ENCODE assay signal across 7 cellular contexts in genomic region chr3:125357032-125357658, GRCh38. TPM values are rescaled to one million over a fixed set of nuclear protein-coding genes. Genes with fewer than 3 reads are reported as not detected.
DNase-seq lines count a peak whose midpoint lies in the region; ATAC-seq, FAIRE-seq and TF ChIP-seq lines count a peak whose summit lies in the region.

No MANE protein-coding gene starts in this region.

- H3K27me3 ChIP-seq in brain microvascular endothelial cell (replicated peaks), result no peaks in the 10 kb centered on the region

- ATAC-seq in HG03066 (IDR thresholded peaks at IDR 0.05; ENCODE audit: low read depth, unreplicated experiment), result peak; percentile 71

- TF ChIP-seq CTCF in brain microvascular endothelial cell (IDR thresholded peaks at IDR 0.05; ENCODE audit: low read depth, low read length, missing control alignments), result no peak
- TF ChIP-seq CTCF in kidney (IDR thresholded peaks at IDR 0.05; ENCODE audit: borderline replicate concordance, extremely low read depth, insufficient read depth), result no peak

- in situ Hi-C loops in brain microvascular endothelial cell (cut with HindIII; ENCODE audit: low pct_ligation_motif_present, low sequenced_read_pairs), result no loop called here

- peak; percentile 62 for DNase-seq in GM18507 (ENCODE audit: extremely low spot score, insufficient read length, low read depth)
- DNase-seq in T-helper 22 cell (ENCODE audit: low read depth), result peak; percentile 14
- DNase-seq in brain microvascular endothelial cell, result peak; percentile 18
- DNase-seq in kidney, result peak; percentile 81
- peak; percentile 64 to 67 for DNase-seq in stimulated activated CD4-positive, alpha-beta T cell treated with anti-CD3 and anti-CD28 coated beads, Interleukin-2, amount 100 ng/mL, for 24 hours
- DNase-seq in cortex of kidney (lab: John Stamatoyannopoulos, UW), result no peak

- H3K9ac ChIP-seq in kidney (ENCODE audit: low read length in 2 of 2), result peak overlapping the region; percentile 48 to 62

- intact Hi-C loops in kidney (cut with DNase I), result no loop called here

- H3K4me3 ChIP-seq in brain microvascular endothelial cell (ENCODE audit: low read depth, low read length) (peak overlapping the region; percentile 69), kidney (ENCODE audit: low read length in 2 of 2) (peak overlapping the region; percentile 64 to 66)

- FAIRE-seq in GM18507 (lab: Jason Lieb, UNC) (peak; percentile 59), kidney (lab: Jason Lieb, UNC) (no peak)

- no peaks in the 10 kb centered on the region for H3K9me3 ChIP-seq in kidney (ENCODE audit: control insufficient read depth in 1 of 2, low read length in 2 of 2)

- no peaks in the 10 kb centered on the region for H3K36me3 ChIP-seq in brain microvascular endothelial cell (replicated peaks)
- H3K36me3 ChIP-seq in kidney (ENCODE audit: control insufficient read depth in 1 of 2, insufficient read depth in 2 of 2, low read length in 2 of 2), result no peaks in the 10 kb centered on the region

- H3K4me1 ChIP-seq in kidney (ENCODE audit: control insufficient read depth in 1 of 2, insufficient read depth in 1 of 2, low read depth in 1 of 2, low read length in 2 of 2), result peaks cover 0 to 7% of the 10 kb centered on the region in 2 donors

- H3K27ac ChIP-seq in brain microvascular endothelial cell (no peak overlapping the region), kidney (ENCODE audit: low read depth in 2 of 2, low read length in 2 of 2) (peak overlapping the region in 1 of 2 donors; percentile 25)

RNA-seq across cellular contexts. Expression of gene ZNF148, which starts 18.0 kb away (rescaled TPM):
- 74.4 TPM for total RNA-seq in kidney
- 5.4 TPM for polyA plus RNA-seq in kidney (ENCODE audit: insufficient read depth, low read depth, low replicate concordance)
